ENCODE assay signal across 1 cellular context in genomic region chr22:23895599-23896144, GRCh38.
TF ChIP-seq lines count a peak whose summit lies in the region.

No MANE protein-coding gene starts in this region.

TF ChIP-seq in GM12878, 131 proteins besides CTCF, POLR2A, EP300 and RAD21:
- TF ChIP-seq PAX5 (IDR thresholded peaks at IDR 0.05; ENCODE audit: borderline replicate concordance, low read depth, low read length), result no peak
- TF ChIP-seq RUNX3 (IDR thresholded peaks at IDR 0.05; ENCODE audit: low read length), result peak; percentile 1; the same call in 1 of the 2 replicates
